ENCODE assay signal across 7 cellular contexts in the genomic region with DNA sequence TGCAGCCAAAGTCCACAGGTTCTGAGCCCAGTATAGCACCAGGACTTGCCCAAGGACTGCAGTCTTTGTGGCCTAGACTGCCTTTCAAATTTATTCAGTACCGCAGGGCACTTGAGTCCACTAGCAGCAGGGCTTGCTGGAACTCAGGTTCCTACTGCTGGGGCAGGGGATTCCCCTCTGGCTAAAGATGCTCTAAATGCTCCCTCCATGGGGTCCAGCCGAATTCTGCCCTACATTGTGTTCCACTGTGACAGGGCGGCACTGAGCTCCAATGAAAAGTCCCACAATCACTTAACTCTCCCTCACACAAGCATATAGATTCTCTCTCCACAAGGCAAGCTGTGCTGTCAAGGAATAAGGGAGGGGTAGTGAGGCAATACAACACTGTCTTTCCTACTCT.
"Had no signal": no experiment of that assay in that cellular context is flagged by ENCODE, and none has a peak within 500 bp of the region (broad histone marks: within the 10 kb centered on the region; RNA-seq: fewer than 3 reads in every experiment).

No MANE protein-coding gene starts in this region.

- ATAC-seq: HepG2 had no signal

- H3K27me3 Mint-ChIP-seq: IgD-negative memory B cell had no signal

- H3K9ac ChIP-seq: GM23248 had no signal

- H3K27ac ChIP-seq: GM23248, HL-60 had no signal

- H3K9me3 Mint-ChIP-seq: H9 had no signal

- H2AFZ ChIP-seq: GM23248 had no signal

- H3K4me3 ChIP-seq: GM23248 had no signal

- H3K27ac Mint-ChIP-seq: IgD-negative memory B cell had no signal

- DNase-seq: GM23248, H9, HCEC 1CT, KBM-7 had no signal

- H3K4me1 Mint-ChIP-seq: IgD-negative memory B cell had no signal

- H3K4me3 Mint-ChIP-seq: H9, IgD-negative memory B cell had no signal
